ENCODE assay signal across 21 cellular contexts in the genomic region with DNA sequence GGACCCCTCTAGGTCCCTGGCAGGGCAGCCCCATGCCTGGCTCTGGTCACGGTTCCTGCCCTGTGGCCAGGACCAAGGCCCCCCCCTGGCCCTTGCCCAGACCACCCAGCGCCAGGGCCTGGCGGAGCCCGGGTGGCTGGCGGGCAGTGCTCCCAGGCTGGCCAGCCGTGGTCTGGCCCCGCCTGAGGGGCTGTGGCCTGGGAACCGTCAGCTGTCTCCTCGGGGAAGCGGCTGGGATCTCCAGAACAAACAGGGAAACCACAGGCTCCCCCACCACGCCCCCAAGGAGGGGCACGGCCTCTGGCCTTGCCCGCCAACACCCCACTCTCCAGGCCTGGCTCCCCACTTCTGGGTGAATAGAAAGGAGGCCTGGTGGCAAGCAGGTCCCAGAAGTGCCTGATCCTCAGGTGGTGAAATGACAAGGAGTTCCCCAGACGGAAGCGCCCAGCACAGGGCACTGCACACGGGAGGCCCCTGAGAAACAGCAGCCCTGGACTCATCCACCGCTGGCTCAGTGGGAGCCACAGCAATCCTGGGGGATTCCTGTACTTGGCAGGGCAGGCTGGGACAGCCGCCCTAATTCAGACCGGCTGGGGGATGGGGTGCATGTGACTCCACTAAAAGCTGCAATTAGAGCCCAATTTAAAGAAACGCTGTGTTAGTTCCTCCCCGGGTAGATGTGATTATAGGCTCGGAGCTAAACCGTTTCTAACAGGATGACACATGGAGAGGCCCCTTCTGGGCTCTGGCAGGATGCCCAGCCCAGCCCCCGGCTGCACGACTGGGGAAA.
A peak's percentile ranks its signal among the peaks of the same experiment; 100 is the strongest.
DNase-seq lines count a peak whose midpoint lies in the region; ATAC-seq, FAIRE-seq and TF ChIP-seq lines count a peak whose summit lies in the region.
"Had no signal": no experiment of that assay in that cellular context is flagged by ENCODE, and none has a peak within 500 bp of the region (broad histone marks: within the 10 kb centered on the region; RNA-seq: fewer than 3 reads in every experiment).

No MANE protein-coding gene starts in this region.

- DNase-seq in HepG2 (ENCODE audit: low spot score) (no peak), right lobe of liver (no peak), NOMO-1 treated with dmso at 0.1 percent for 144 hours (lab: John Stamatoyannopoulos, UW; ENCODE audit: unreplicated experiment) (peak; percentile 54), left colon (no peak), NCI-H2196 (lab: John Stamatoyannopoulos, UW; ENCODE audit: unreplicated experiment) (no peak), vagina (ENCODE audit: extremely low spot score in 2 of 2) (no peak)
- no peak for DNase-seq in activated CD4-positive, alpha-beta memory T cell treated with anti-CD3 and anti-CD28 coated beads for 36 hours
- DNase-seq: activated CD4-positive, CD25-positive, alpha-beta regulatory T cell treated with anti-CD3 and anti-CD28 coated beads, Interleukin-2, amount 50 U/mL, for 72 hours; activated CD8-positive, alpha-beta memory T cell treated with anti-CD3 and anti-CD28 coated beads, Interleukin-2, amount 50 U/mL, for 4 hours; activated naive CD4-positive, alpha-beta T cell treated with anti-CD3 and anti-CD28 coated beads, Interleukin-2, amount 50 U/mL, for 16 hours; Calu3; foreskin fibroblast; left ventricle myocardium inferior; natural killer cell; NCI-H446; stimulated activated CD8-positive, alpha-beta memory T cell treated with anti-CD3 and anti-CD28 coated beads, Interleukin-4, amount 100 ng/mL, for 48 hours had no signal

- BruUV-seq in HepG2 (replicated peaks; lab: Mats Ljungman, UMichigan) = no TSS peak

- H3K27me3 Mint-ChIP-seq in activated CD4-positive, alpha-beta memory T cell treated with anti-CD3 and anti-CD28 coated beads for 36 hours = peaks cover 9% of the 10 kb centered on the region

- intact Hi-C loops in HepG2 (cut with micrococcal nuclease; ENCODE audit: unreplicated experiment) (no loop called here), right lobe of liver (cut with DNase I) (loop anchor here in 1 of 2 donors (10.0 kb wide), 2 partner anchors 64 to 216 kb away; no protein-coding TSS in a partner anchor), left colon (cut with DNase I, micrococcal nuclease) (no loop called here), vagina (cut with DNase I) (no loop called here)
- intact Hi-C loops in activated CD4-positive, alpha-beta memory T cell treated with anti-CD3 and anti-CD28 coated beads for 36 hours (cut with micrococcal nuclease) = loop anchor here (10.0 kb wide), 1 partner anchor 86 kb away; the partner anchor contains the start of gene ALPL

- H3K27ac ChIP-seq in HepG2 (ENCODE audit: extremely low read length, insufficient read depth, low read length) (no peak overlapping the region), right lobe of liver (no peak overlapping the region), vagina (no peak overlapping the region)
- H3K27ac ChIP-seq: cardiac muscle cell, left ventricle myocardium inferior had no signal

- TF ChIP-seq CTCF in HepG2 (CRISPR knock-in tag; IDR thresholded peaks at IDR 0.05) = no peak
- no peak for TF ChIP-seq CTCF in right lobe of liver (IDR thresholded peaks at IDR 0.05)
- TF ChIP-seq CTCF in vagina (IDR thresholded peaks at IDR 0.05) = no peak

- TF ChIP-seq RAD21 in HepG2 (CRISPR knock-in tag; IDR thresholded peaks at IDR 0.05) = no peak

- no peaks in the 10 kb centered on the region for H3K36me3 Mint-ChIP-seq in activated CD4-positive, alpha-beta memory T cell treated with anti-CD3 and anti-CD28 coated beads for 36 hours
- H3K36me3 Mint-ChIP-seq: natural killer cell, type B pancreatic cell had no signal

- H3K4me3 ChIP-seq in HepG2 (replicated peaks in 1 of 3; ENCODE audit: insufficient read depth in 1 of 3, low read depth in 2 of 3, low read length in 3 of 3) = no peak overlapping the region; a peak in 1 of 6 replicates
- no peak overlapping the region for H3K4me3 ChIP-seq in right lobe of liver
- no peak overlapping the region for H3K4me3 ChIP-seq in vagina
- H3K4me3 ChIP-seq: cardiac muscle cell, left ventricle myocardium inferior had no signal

- no peak overlapping the region for H3K9ac ChIP-seq in HepG2 (ENCODE audit: insufficient read depth, low read depth, low read length)

- no peaks in the 10 kb centered on the region for H3K79me2 ChIP-seq in HepG2 (ENCODE audit: insufficient read depth, low read length)

- TF ChIP-seq POLR2A in HepG2 (IDR thresholded peaks at IDR 0.05; ENCODE audit: insufficient read depth in 1 of 2, low read depth in 2 of 2, low read length in 2 of 2) (no peak), right lobe of liver (IDR thresholded peaks at IDR 0.05) (no peak), vagina (IDR thresholded peaks at IDR 0.05) (no peak)

- no peaks in the 10 kb centered on the region for H3K9me3 Mint-ChIP-seq in activated CD4-positive, alpha-beta memory T cell treated with anti-CD3 and anti-CD28 coated beads for 36 hours
- H3K9me3 Mint-ChIP-seq: natural killer cell; T-helper 1 cell treated with Interleukin-12 subunit alpha and Interleukin-12 subunit beta and Interleukin-4 antibody, amounts not matched to agents 30 μg/mL and 1 μg/mL, for 36 hours; type B pancreatic cell had no signal

- no peaks in the 10 kb centered on the region; the same call in 1 of the 2 replicates for H4K20me1 ChIP-seq in HepG2 (ENCODE audit: insufficient read depth, low read length)

- no peak overlapping the region for H2AFZ ChIP-seq in HepG2 (ENCODE audit: low read length)

- no peaks in the 10 kb centered on the region for H3K36me3 ChIP-seq in HepG2 (replicated peaks in 1 of 2; ENCODE audit: control insufficient read depth in 1 of 2, insufficient read depth in 2 of 2, low read length in 2 of 2)
- H3K36me3 ChIP-seq in right lobe of liver = no peaks in the 10 kb centered on the region
- no peaks in the 10 kb centered on the region for H3K36me3 ChIP-seq in vagina
- H3K36me3 ChIP-seq: cardiac muscle cell, left ventricle myocardium inferior had no signal

- peaks cover 55% of the 10 kb centered on the region for H3K4me1 ChIP-seq in HepG2 (ENCODE audit: insufficient read depth, low read length)
- H3K4me1 ChIP-seq in right lobe of liver = no peaks in the 10 kb centered on the region
- H3K4me1 ChIP-seq in vagina = peaks cover 15% of the 10 kb centered on the region

- H3K9me3 ChIP-seq in HepG2 (ENCODE audit: low read length) (no peaks in the 10 kb centered on the region), right lobe of liver (no peaks in the 10 kb centered on the region), vagina (no peaks in the 10 kb centered on the region)
- H3K9me3 ChIP-seq: left ventricle myocardium inferior had no signal

- H3K4me1 Mint-ChIP-seq in activated CD4-positive, alpha-beta memory T cell treated with anti-CD3 and anti-CD28 coated beads for 36 hours (ENCODE audit: low read depth) = no peaks in the 10 kb centered on the region
- H3K4me1 Mint-ChIP-seq: natural killer cell had no signal

- 40% methylated on average over 2 of the region's 25 CpGs for WGBS in HepG2 (ENCODE audit: low lambda C conversion rate)
- 7% methylated on average over 3 of the region's 25 CpGs for WGBS in right lobe of liver (ENCODE audit: insufficient coverage, low coverage, low lambda C conversion rate, missing lambda C conversion rate)

- H3K27me3 ChIP-seq in HepG2 (ENCODE audit: control insufficient read depth in 1 of 2, insufficient read depth in 2 of 2, low read length in 2 of 2) (peaks cover 3 to 50% of the 10 kb centered on the region in 2 experiments; a peak in 3 of 5 replicates), right lobe of liver (no peaks in the 10 kb centered on the region), vagina (no peaks in the 10 kb centered on the region)
- H3K27me3 ChIP-seq: cardiac muscle cell had no signal

- ATAC-seq in HepG2 (peak; percentile 16), right lobe of liver (no peak), left colon (peak; percentile 6), HG02571 (IDR thresholded peaks at IDR 0.05; ENCODE audit: unreplicated experiment) (no peak)
- ATAC-seq: Panc1 had no signal

- POLR2A ChIA-PET in HepG2 (lab: Yijun Ruan, JAX) = no interaction called here
- POLR2A ChIA-PET in activated CD4-positive, alpha-beta memory T cell treated with anti-CD3 and anti-CD28 coated beads for 36 hours (lab: Charles Lee) = no interaction called here

- in situ Hi-C loops in HepG2 (cut with HindIII; ENCODE audit: extremely low pct_ligation_motif_present, low pct_unique_long_range_greater_than_20kb) = no loop called here

- TF ChIP-seq EP300 in HepG2 (IDR thresholded peaks at IDR 0.05; ENCODE audit: low read depth in 2 of 2, low read length in 2 of 2) = no peak
- TF ChIP-seq EP300 in HepG2 (CRISPR knock-in tag; IDR thresholded peaks at IDR 0.05; ENCODE audit: borderline replicate concordance) = no peak

- no peak for FAIRE-seq in HepG2 (lab: Jason Lieb, UNC)

- peak overlapping the region; percentile 26; the same call in 1 of the 2 replicates for H3K4me2 ChIP-seq in HepG2 (ENCODE audit: low read depth, low read length)

- H3K27ac Mint-ChIP-seq in activated CD4-positive, alpha-beta memory T cell treated with anti-CD3 and anti-CD28 coated beads for 36 hours = no peak overlapping the region
- H3K27ac Mint-ChIP-seq: natural killer cell; T-helper 1 cell treated with Interleukin-12 subunit alpha and Interleukin-12 subunit beta and Interleukin-4 antibody, amounts not matched to agents 30 μg/mL and 1 μg/mL, for 36 hours; type B pancreatic cell had no signal

- no peak overlapping the region for H3K4me3 Mint-ChIP-seq in activated CD4-positive, alpha-beta memory T cell treated with anti-CD3 and anti-CD28 coated beads for 36 hours
- H3K4me3 Mint-ChIP-seq: natural killer cell; T-helper 1 cell treated with Interleukin-12 subunit alpha and Interleukin-12 subunit beta and Interleukin-4 antibody, amounts not matched to agents 30 μg/mL and 1 μg/mL, for 36 hours; type B pancreatic cell had no signal

- CTCF ChIA-PET in HepG2 (lab: Yijun Ruan, JAX; ENCODE audit: low intra/inter-chr PET ratio, low total read pairs) = no interaction called here
- CTCF ChIA-PET in activated CD4-positive, alpha-beta memory T cell treated with anti-CD3 and anti-CD28 coated beads for 36 hours (lab: Charles Lee) = no interaction called here

TF ChIP-seq in HepG2, 621 proteins besides CTCF, POLR2A, EP300 and RAD21:
- TF ChIP-seq HNRNPL (IDR thresholded peaks at IDR 0.05; ENCODE audit: low read depth, low read length) (0 out of 2 replicates have a peak, but pooled peaks have one; percentile 29), ZNF776 (CRISPR knock-in tag; IDR thresholded peaks at IDR 0.05) (no peak)

Comparison
In these comparisons a context has a peak if more than half of its experiments do, and no peak if none do; other contexts are left out.
1. ATAC-seq: peak in HepG2 (single experiment) and left colon (single experiment); none in right lobe of liver (0 of 4) and HG02571 (single experiment).